In the genomic region with DNA sequence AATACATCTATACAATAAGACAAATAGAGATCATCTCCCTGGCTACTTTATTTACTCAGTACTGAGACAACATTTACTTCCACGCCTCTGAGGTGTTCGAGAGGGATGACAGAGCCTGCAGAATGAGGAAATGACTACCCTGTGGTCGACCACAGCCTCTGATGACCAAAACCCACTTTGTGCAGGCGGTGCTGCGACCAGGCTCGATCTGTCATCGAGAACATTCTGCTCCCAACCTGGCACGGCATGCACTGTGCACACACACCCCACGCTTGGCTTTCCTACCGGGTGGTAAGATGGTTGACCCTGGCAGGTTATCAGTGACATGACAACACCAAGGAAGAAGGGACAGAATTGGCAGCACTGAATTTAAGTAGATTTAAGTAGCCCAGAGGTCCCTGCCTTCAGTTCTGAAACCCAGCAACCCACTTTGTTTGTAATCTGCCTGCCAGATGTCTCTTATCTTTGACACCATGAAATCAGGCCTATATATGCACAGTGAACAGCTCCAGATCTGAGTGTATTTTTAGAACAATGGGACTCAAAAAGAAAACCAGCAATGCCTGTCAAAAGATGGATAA, we compare ENCODE assay signal across 9 cellular contexts. TPM values are rescaled to one million over a fixed set of nuclear protein-coding genes. Genes with fewer than 3 reads are reported as not detected.
DNase-seq lines count a peak whose midpoint lies in the region; ATAC-seq and TF ChIP-seq lines count a peak whose summit lies in the region.
"Had no signal": no experiment of that assay in that cellular context is flagged by ENCODE, and none has a peak within 500 bp of the region (broad histone marks: within the 10 kb centered on the region; RNA-seq: fewer than 3 reads in every experiment).

No MANE protein-coding gene starts in this region.

- H3K9ac ChIP-seq in neural progenitor cell = no peak overlapping the region

- no peaks in the 10 kb centered on the region for H3K9me3 ChIP-seq in neural progenitor cell (ENCODE audit: low read depth)

- CTCF ChIA-PET in activated B cell treated with CpG ODN at 0.5 μM for 24 hours (lab: Charles Lee) = interaction anchor here (0.7 to 5.5 kb wide), 3 partner anchors 331 to 457 kb away, joined by 3 to 57 read pairs (median 3); no protein-coding TSS in a partner anchor

- H2AFZ ChIP-seq in neural progenitor cell (replicated peaks) (no peak overlapping the region), GM23338 (no peak overlapping the region)

- peaks cover 67% of the 10 kb centered on the region for H3K36me3 Mint-ChIP-seq in activated B cell treated with CpG ODN at 0.5 μM for 24 hours (ENCODE audit: low read depth)
- H3K36me3 Mint-ChIP-seq in neural progenitor cell = peaks cover 17% of the 10 kb centered on the region
- peaks cover 35% of the 10 kb centered on the region for H3K36me3 Mint-ChIP-seq in GM23338 (ENCODE audit: low read depth)

- no peaks in the 10 kb centered on the region for H3K27me3 Mint-ChIP-seq in activated B cell treated with CpG ODN at 0.5 μM for 24 hours
- no peaks in the 10 kb centered on the region for H3K27me3 Mint-ChIP-seq in neural progenitor cell (ENCODE audit: insufficient read depth, low read depth)
- peaks cover 3% of the 10 kb centered on the region for H3K27me3 Mint-ChIP-seq in GM23338 (ENCODE audit: insufficient read depth, low read depth, poor library complexity)

- H3K4me1 Mint-ChIP-seq in activated B cell treated with CpG ODN at 0.5 μM for 24 hours = peaks cover 20% of the 10 kb centered on the region
- peaks cover 51% of the 10 kb centered on the region for H3K4me1 Mint-ChIP-seq in neural progenitor cell
- peaks cover 13% of the 10 kb centered on the region; the same call in 2 of the 3 replicates for H3K4me1 Mint-ChIP-seq in GM23338

- H3K27ac ChIP-seq in dorsolateral prefrontal cortex = peak overlapping the region in 54 of 59 donors; percentile 12 to 90 (median 71)
- H3K27ac ChIP-seq in neural progenitor cell = no peak overlapping the region
- no peak overlapping the region for H3K27ac ChIP-seq in GM23338 (ENCODE audit: low read depth)
- H3K27ac ChIP-seq: SK-N-MC had no signal

- H3K27ac Mint-ChIP-seq in activated B cell treated with CpG ODN at 0.5 μM for 24 hours (peak overlapping the region; percentile 13), neural progenitor cell (peak overlapping the region; percentile 94), GM23338 (no peak overlapping the region)

- peaks cover 5% of the 10 kb centered on the region for H4K20me1 ChIP-seq in neural progenitor cell (ENCODE audit: low read depth)
- H4K20me1 ChIP-seq in GM23338 (replicated peaks; ENCODE audit: insufficient read depth) = peaks cover 8% of the 10 kb centered on the region

- H3F3A ChIP-seq in neural progenitor cell (ENCODE audit: low read depth) (peaks cover 22% of the 10 kb centered on the region), GM23338 (replicated peaks; ENCODE audit: low read depth) (no peaks in the 10 kb centered on the region)

- H3K4me2 ChIP-seq in neural progenitor cell = no peak overlapping the region
- H3K4me2 ChIP-seq in GM23338 = no peak overlapping the region

- intact Hi-C loops in activated B cell treated with CpG ODN at 0.5 μM for 24 hours (cut with micrococcal nuclease) = loop anchor here (5.0 kb wide), 2 partner anchors 723 to 798 kb away; no protein-coding TSS in a partner anchor
- intact Hi-C loops in dorsolateral prefrontal cortex (cut with DNase I) = loop anchor here in 1 of 2 donors (10.0 kb wide), 1 partner anchor 796 kb away; no protein-coding TSS in a partner anchor

- TF ChIP-seq CTCF in activated B cell treated with CpG ODN at 0.5 μM for 24 hours (IDR thresholded peaks at IDR 0.05) (no peak), dorsolateral prefrontal cortex (IDR thresholded peaks at IDR 0.05 in 54 of 56, conservative IDR thresholded peaks at IDR 0.05 in 2 of 56; ENCODE audit: low read depth in 1 of 56, partially characterized antibody in 56 of 56) (no peak), neural progenitor cell (IDR thresholded peaks at IDR 0.05) (no peak), GM23338 (conservative IDR thresholded peaks at IDR 0.05; ENCODE audit: low read depth in 2 of 2) (no peak)

- H3K9me3 Mint-ChIP-seq in activated B cell treated with CpG ODN at 0.5 μM for 24 hours = no peaks in the 10 kb centered on the region
- no peaks in the 10 kb centered on the region for H3K9me3 Mint-ChIP-seq in neural progenitor cell
- no peaks in the 10 kb centered on the region for H3K9me3 Mint-ChIP-seq in GM23338

- H3K36me3 ChIP-seq in neural progenitor cell = no peaks in the 10 kb centered on the region
- peaks cover 9% of the 10 kb centered on the region for H3K36me3 ChIP-seq in GM23338 (ENCODE audit: insufficient read depth)

- H3K4me3 ChIP-seq in dorsolateral prefrontal cortex = no peak overlapping the region
- no peak overlapping the region for H3K4me3 ChIP-seq in neural progenitor cell
- no peak overlapping the region for H3K4me3 ChIP-seq in GM23338
- H3K4me3 ChIP-seq: SK-N-MC had no signal

- H3K9me2 ChIP-seq in GM23338 (ENCODE audit: insufficient read depth) = no peaks in the 10 kb centered on the region

- DNase-seq in GDM1 (lab: John Stamatoyannopoulos, UW) (peak; percentile 19), HUDEP-2 (lab: John Stamatoyannopoulos, UW; ENCODE audit: unreplicated experiment in 76 of 76) (peak in 68 of 76 experiments; percentile 15 to 80 (median 49)), activated B cell treated with CpG ODN at 0.5 μM for 24 hours (peak; percentile 29), dorsolateral prefrontal cortex (peak in 2 of 10 donors; percentile 37 to 67), neural progenitor cell (ENCODE audit: low spot score) (no peak), GM23338 (ENCODE audit: low spot score) (no peak), cerebellar cortex (ENCODE audit: low spot score) (no peak)

- H3K79me2 ChIP-seq in neural progenitor cell (ENCODE audit: low read depth) (no peaks in the 10 kb centered on the region), GM23338 (replicated peaks; ENCODE audit: insufficient read depth) (no peaks in the 10 kb centered on the region)

- H3K4me1 ChIP-seq in neural progenitor cell = peaks cover 19% of the 10 kb centered on the region
- H3K4me1 ChIP-seq in GM23338 (ENCODE audit: insufficient read depth) = peaks cover 5% of the 10 kb centered on the region; the same call in 1 of the 2 replicates

- H3K27me3 ChIP-seq in dorsolateral prefrontal cortex (no peaks in the 10 kb centered on the region), neural progenitor cell (no peaks in the 10 kb centered on the region), GM23338 (ENCODE audit: insufficient read depth) (no peaks in the 10 kb centered on the region)

- H3K4me3 Mint-ChIP-seq in activated B cell treated with CpG ODN at 0.5 μM for 24 hours (no peak overlapping the region), neural progenitor cell (no peak overlapping the region), GM23338 (no peak overlapping the region)

- ATAC-seq in GM21526 (IDR thresholded peaks at IDR 0.05; ENCODE audit: low FRiP score, unreplicated experiment) (peak; percentile 81), activated B cell treated with CpG ODN at 0.5 μM for 24 hours (ENCODE audit: low read depth) (peak; percentile 87), GM23338 (no peak)

- POLR2A ChIA-PET in activated B cell treated with CpG ODN at 0.5 μM for 24 hours (lab: Charles Lee) = no interaction called here

TF ChIP-seq in GM23338, 12 proteins besides CTCF, POLR2A, EP300 and RAD21 (continues in another document):
- TF ChIP-seq, protein P1, sequence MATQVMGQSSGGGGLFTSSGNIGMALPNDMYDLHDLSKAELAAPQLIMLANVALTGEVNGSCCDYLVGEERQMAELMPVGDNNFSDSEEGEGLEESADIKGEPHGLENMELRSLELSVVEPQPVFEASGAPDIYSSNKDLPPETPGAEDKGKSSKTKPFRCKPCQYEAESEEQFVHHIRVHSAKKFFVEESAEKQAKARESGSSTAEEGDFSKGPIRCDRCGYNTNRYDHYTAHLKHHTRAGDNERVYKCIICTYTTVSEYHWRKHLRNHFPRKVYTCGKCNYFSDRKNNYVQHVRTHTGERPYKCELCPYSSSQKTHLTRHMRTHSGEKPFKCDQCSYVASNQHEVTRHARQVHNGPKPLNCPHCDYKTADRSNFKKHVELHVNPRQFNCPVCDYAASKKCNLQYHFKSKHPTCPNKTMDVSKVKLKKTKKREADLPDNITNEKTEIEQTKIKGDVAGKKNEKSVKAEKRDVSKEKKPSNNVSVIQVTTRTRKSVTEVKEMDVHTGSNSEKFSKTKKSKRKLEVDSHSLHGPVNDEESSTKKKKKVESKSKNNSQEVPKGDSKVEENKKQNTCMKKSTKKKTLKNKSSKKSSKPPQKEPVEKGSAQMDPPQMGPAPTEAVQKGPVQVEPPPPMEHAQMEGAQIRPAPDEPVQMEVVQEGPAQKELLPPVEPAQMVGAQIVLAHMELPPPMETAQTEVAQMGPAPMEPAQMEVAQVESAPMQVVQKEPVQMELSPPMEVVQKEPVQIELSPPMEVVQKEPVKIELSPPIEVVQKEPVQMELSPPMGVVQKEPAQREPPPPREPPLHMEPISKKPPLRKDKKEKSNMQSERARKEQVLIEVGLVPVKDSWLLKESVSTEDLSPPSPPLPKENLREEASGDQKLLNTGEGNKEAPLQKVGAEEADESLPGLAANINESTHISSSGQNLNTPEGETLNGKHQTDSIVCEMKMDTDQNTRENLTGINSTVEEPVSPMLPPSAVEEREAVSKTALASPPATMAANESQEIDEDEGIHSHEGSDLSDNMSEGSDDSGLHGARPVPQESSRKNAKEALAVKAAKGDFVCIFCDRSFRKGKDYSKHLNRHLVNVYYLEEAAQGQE (IDR thresholded peaks at IDR 0.05; ENCODE audit: unreplicated experiment) = no peak
- TF ChIP-seq ZNF331 (CRISPR knock-in tag; IDR thresholded peaks at IDR 0.05; ENCODE audit: low read depth) = no peak
- TF ChIP-seq EZH2 (IDR thresholded peaks at IDR 0.05; ENCODE audit: low read depth, unreplicated experiment) = no peak
- no peak for TF ChIP-seq NANOG (IDR thresholded peaks at IDR 0.05; ENCODE audit: borderline replicate concordance)

RNA-seq across cellular contexts. Expression of gene TTI1, which starts 42.6 kb away (rescaled TPM):
- total RNA-seq in activated B cell treated with CpG ODN at 0.5 μM for 24 hours = 27.1 and 30.1 TPM in 2 replicates
- 10 to 100 TPM; 17.1 to 36.0 (median 23.2) TPM for total RNA-seq in dorsolateral prefrontal cortex
- total RNA-seq in neural progenitor cell (ENCODE audit: low replicate concordance) = 52.1 and 55.9 TPM in 2 replicates
- 48.7 and 56.4 TPM in 2 replicates for total RNA-seq in GM23338 (2014; rRNA removed; shearing (Covaris generic))
- polyA plus RNA-seq in GM23338 (2016; fragmentation: Nextera tagmentation; extraction: Ambion mirVana) = 17.3 and 17.8 TPM in 2 replicates

RNA-seq across cellular contexts. Expression of gene RPRD1B, which starts 42.9 kb away (rescaled TPM):
- total RNA-seq in activated B cell treated with CpG ODN at 0.5 μM for 24 hours (38.4 and 40.8 TPM in 2 replicates), dorsolateral prefrontal cortex (10 to 100 TPM; 25.4 to 59.2 (median 41.5) TPM), neural progenitor cell (ENCODE audit: low replicate concordance) (21.6 and 37.7 TPM in 2 replicates)
- total RNA-seq in GM23338 (2014; rRNA removed; shearing (Covaris generic)) = 14.8 and 24.3 TPM in 2 replicates
- polyA plus RNA-seq in GM23338 (2016; fragmentation: Nextera tagmentation; extraction: Ambion mirVana) = 6.3 and 7.3 TPM in 2 replicates

Comparison
In these comparisons a context has a peak if more than half of its experiments do, and no peak if none do; other contexts are left out.
1. DNase-seq: peak in GDM1 (single experiment), HUDEP-2 (68 of 76) and activated B cell treated with CpG ODN at 0.5 μM for 24 hours (single experiment); none in neural progenitor cell (single experiment), GM23338 (single experiment) and cerebellar cortex (single experiment).
2. H3K27ac ChIP-seq: peak in dorsolateral prefrontal cortex (54 of 59); none in neural progenitor cell (single experiment) and GM23338 (single experiment).